Comparison of ENCODE assay signal across 30 cellular contexts in the genomic region with DNA sequence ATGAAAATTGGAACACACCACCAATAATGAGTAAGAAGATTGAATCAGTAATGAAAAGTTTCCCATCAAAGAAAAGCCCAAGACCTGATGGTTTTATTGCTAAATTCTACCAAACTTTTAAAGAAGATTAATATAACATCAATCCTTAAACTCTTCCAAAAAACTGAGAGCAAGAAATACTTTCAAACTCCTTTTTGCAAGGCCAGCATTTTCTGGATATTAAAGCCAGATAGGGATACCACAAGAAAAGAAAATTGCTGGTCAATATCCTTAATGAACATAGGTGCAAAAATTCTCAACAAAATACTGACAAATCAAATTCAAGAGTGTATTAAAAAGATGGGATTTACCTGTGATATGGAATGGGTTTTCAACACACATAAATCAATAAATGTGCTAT.
"Had no signal": no experiment of that assay in that cellular context is flagged by ENCODE, and none has a peak within 500 bp of the region (broad histone marks: within the 10 kb centered on the region; RNA-seq: fewer than 3 reads in every experiment).

No MANE protein-coding gene starts in this region.

- H3K27ac Mint-ChIP-seq: naive thymus-derived CD4-positive, alpha-beta T cell; natural killer cell; nephron; neural progenitor cell; progenitor cell of endocrine pancreas; stimulated activated memory B cell treated with anti-CD40 and anti-IgM and Interleukin-4, amounts not matched to agents 10 μg/mL and 1 μg/mL and 100 μg/mL, for 72 hours; stimulated activated naive CD8-positive, alpha-beta T cell treated with anti-CD3 and anti-CD28 coated beads, Interleukin-15, amount 100 ng/mL, for 72 hours; type B pancreatic cell had no signal

- ATAC-seq: naive thymus-derived CD4-positive, alpha-beta T cell; natural killer cell; psoas muscle; right cardiac atrium; sciatic nerve; stimulated activated memory B cell treated with anti-CD40 and anti-IgM and Interleukin-4, amounts not matched to agents 10 μg/mL and 1 μg/mL and 100 μg/mL, for 72 hours; stimulated activated naive CD8-positive, alpha-beta T cell treated with anti-CD3 and anti-CD28 coated beads, Interleukin-15, amount 100 ng/mL, for 72 hours; stimulated activated naive CD8-positive, alpha-beta T cell treated with anti-CD3 and anti-CD28 coated beads, Interleukin-15, Interleukin-2, amounts not matched to agents 100 U/mL and 50 U/mL, for 24 hours; upper lobe of right lung had no signal

- H3K9me3 ChIP-seq: ovary, testis, upper lobe of right lung, uterus had no signal

- H3K9me3 Mint-ChIP-seq: neural progenitor cell; stimulated activated naive CD8-positive, alpha-beta T cell treated with anti-CD3 and anti-CD28 coated beads, Interleukin-15, amount 100 ng/mL, for 72 hours; type B pancreatic cell had no signal

- H2AFZ ChIP-seq: neural progenitor cell, parathyroid adenoma had no signal

- H3K27me3 Mint-ChIP-seq: naive thymus-derived CD4-positive, alpha-beta T cell; progenitor cell of endocrine pancreas; stimulated activated memory B cell treated with anti-CD40 and anti-IgM and Interleukin-4, amounts not matched to agents 10 μg/mL and 1 μg/mL and 100 μg/mL, for 72 hours; stimulated activated naive CD8-positive, alpha-beta T cell treated with anti-CD3 and anti-CD28 coated beads, Interleukin-15, amount 100 ng/mL, for 72 hours; type B pancreatic cell had no signal

- H3K4me1 Mint-ChIP-seq: naive thymus-derived CD4-positive, alpha-beta T cell; natural killer cell; nephron; neural progenitor cell; stimulated activated memory B cell treated with anti-CD40 and anti-IgM and Interleukin-4, amounts not matched to agents 10 μg/mL and 1 μg/mL and 100 μg/mL, for 72 hours; stimulated activated naive CD8-positive, alpha-beta T cell treated with anti-CD3 and anti-CD28 coated beads, Interleukin-15, amount 100 ng/mL, for 72 hours had no signal

- H3K9ac ChIP-seq: neural progenitor cell, parathyroid adenoma had no signal

- H3K27ac ChIP-seq: neural progenitor cell, ovary, parathyroid adenoma, psoas muscle, skin epidermis, suprapubic skin, testis, tibial artery, transverse colon, upper lobe of right lung, uterus had no signal

- H3K4me2 ChIP-seq: neural progenitor cell had no signal

- H3K27me3 ChIP-seq: neural progenitor cell, ovary, suprapubic skin, testis, tibial artery, transverse colon, upper lobe of right lung, uterus had no signal

- H3K4me1 ChIP-seq: neural progenitor cell, parathyroid adenoma, psoas muscle, suprapubic skin, testis, tibial artery, transverse colon, upper lobe of right lung, uterus had no signal

- H3K4me3 Mint-ChIP-seq: naive thymus-derived CD4-positive, alpha-beta T cell; natural killer cell; nephron; neural progenitor cell; stimulated activated memory B cell treated with anti-CD40 and anti-IgM and Interleukin-4, amounts not matched to agents 10 μg/mL and 1 μg/mL and 100 μg/mL, for 72 hours; stimulated activated naive CD8-positive, alpha-beta T cell treated with anti-CD3 and anti-CD28 coated beads, Interleukin-15, amount 100 ng/mL, for 72 hours; type B pancreatic cell had no signal

- H3K36me3 ChIP-seq: neural progenitor cell, ovary, suprapubic skin, tibial artery, transverse colon, upper lobe of right lung, uterus had no signal

- H3K4me3 ChIP-seq: neural progenitor cell, ovary, psoas muscle, skin epidermis, suprapubic skin, testis, tibial artery, transverse colon, upper lobe of right lung, uterus had no signal

- H3K36me3 Mint-ChIP-seq: naive thymus-derived CD4-positive, alpha-beta T cell; natural killer cell; neural progenitor cell; stimulated activated memory B cell treated with anti-CD40 and anti-IgM and Interleukin-4, amounts not matched to agents 10 μg/mL and 1 μg/mL and 100 μg/mL, for 72 hours; type B pancreatic cell had no signal

- DNase-seq: naive thymus-derived CD4-positive, alpha-beta T cell; natural killer cell; occipital lobe; ovary; posterior cingulate gyrus; psoas muscle; right cardiac atrium; stimulated activated CD4-positive, alpha-beta T cell treated with anti-CD3 and anti-CD28 coated beads, Interleukin-15, amount 100 ng/mL, for 24 hours; stimulated activated CD4-positive, alpha-beta T cell treated with anti-CD3 and anti-CD28 coated beads, Interleukin-2, amount 100 ng/mL, for 24 hours; stimulated activated CD4-positive, alpha-beta T cell treated with anti-CD3 and anti-CD28 coated beads, Interleukin-2, amount 100 ng/mL, for 48 hours; stimulated activated CD4-positive, alpha-beta T cell treated with anti-CD3 and anti-CD28 coated beads, Interleukin-4, amount 100 ng/mL, for 24 hours; stimulated activated CD8-positive, alpha-beta memory T cell treated with anti-CD3 and anti-CD28 coated beads, Interleukin-4, amount 100 ng/mL, for 48 hours; stimulated activated naive CD4-positive, alpha-beta T cell; stimulated activated naive CD8-positive, alpha-beta T cell treated with anti-CD3 and anti-CD28 coated beads, Interleukin-15, amount 100 ng/mL, for 72 hours; stimulated activated naive CD8-positive, alpha-beta T cell treated with anti-CD3 and anti-CD28 coated beads, Interleukin-15, Interleukin-2, amounts not matched to agents 100 U/mL and 50 U/mL, for 24 hours; substantia nigra; testis; tibial artery; transverse colon; upper lobe of right lung; uterus had no signal

- H3K79me2 ChIP-seq: parathyroid adenoma had no signal
